Comparison of ENCODE assay signal across 9 cellular contexts in genomic region chrX:70422886-70423336, GRCh38. TPM values are rescaled to one million over a fixed set of nuclear protein-coding genes. Genes with fewer than 3 reads are reported as not detected.
DNase-seq lines count a peak whose midpoint lies in the region; ATAC-seq and TF ChIP-seq lines count a peak whose summit lies in the region.
"Had no signal": no experiment of that assay in that cellular context is flagged by ENCODE, and none has a peak within 500 bp of the region (broad histone marks: within the 10 kb centered on the region; RNA-seq: fewer than 3 reads in every experiment).

GDPD2 (plus strand) TSS chrX:70423314; CDS start chrX:70424985, 1,671 bp downstream.

- H3K27ac Mint-ChIP-seq in T-helper 1 cell treated with Interleukin-12 subunit alpha and Interleukin-12 subunit beta and Interleukin-4 antibody, amounts not matched to agents 30 μg/mL and 1 μg/mL, for 36 hours, result no peak within 1 kb of the TSS

- no peaks in the 10 kb centered on the region for H3K27me3 Mint-ChIP-seq in T-helper 1 cell treated with Interleukin-12 subunit alpha and Interleukin-12 subunit beta and Interleukin-4 antibody, amounts not matched to agents 30 μg/mL and 1 μg/mL, for 36 hours (ENCODE audit: low read depth)

- peak within 1 kb of the TSS; percentile 25 for H3K4me3 Mint-ChIP-seq in T-helper 1 cell treated with Interleukin-12 subunit alpha and Interleukin-12 subunit beta and Interleukin-4 antibody, amounts not matched to agents 30 μg/mL and 1 μg/mL, for 36 hours

- POLR2A ChIA-PET in GM10248 (lab: Yijun Ruan, JAX), result no interaction called here

- H3K27ac ChIP-seq in substantia nigra (ENCODE audit: low read depth, low read length, poor library complexity, severe bottlenecking), result no peak within 1 kb of the TSS
- H3K27ac ChIP-seq: C4-2B had no signal

- ATAC-seq in left cardiac atrium, result peak; percentile 56 to 59
- ATAC-seq in HG03097 (IDR thresholded peaks at IDR 0.05; ENCODE audit: low FRiP score, unreplicated experiment), result no peak

- DNase-seq in T-helper 1 cell (no peak), RKO (ENCODE audit: low spot score) (peak; percentile 30), left cardiac atrium (no peak), substantia nigra (lab: John Stamatoyannopoulos, UW) (peak in 25 of 49 donors; percentile 0 to 66 (median 39)), GM10248 (ENCODE audit: extremely low spot score) (no peak), pons (ENCODE audit: low spot score) (no peak)

- intact Hi-C loops in left cardiac atrium (cut with DNase I), result no loop called here

- H3K9me3 Mint-ChIP-seq in T-helper 1 cell treated with Interleukin-12 subunit alpha and Interleukin-12 subunit beta and Interleukin-4 antibody, amounts not matched to agents 30 μg/mL and 1 μg/mL, for 36 hours, result no peaks in the 10 kb centered on the region

- no peaks in the 10 kb centered on the region for H3K4me1 Mint-ChIP-seq in T-helper 1 cell treated with Interleukin-12 subunit alpha and Interleukin-12 subunit beta and Interleukin-4 antibody, amounts not matched to agents 30 μg/mL and 1 μg/mL, for 36 hours (ENCODE audit: low read depth)

- TF ChIP-seq CTCF in GM10248 (IDR thresholded peaks at IDR 0.05; ENCODE audit: control extremely low read depth, extremely low read depth, low read depth, missing control alignments), result no peak

- H3K36me3 Mint-ChIP-seq in T-helper 1 cell treated with Interleukin-12 subunit alpha and Interleukin-12 subunit beta and Interleukin-4 antibody, amounts not matched to agents 30 μg/mL and 1 μg/mL, for 36 hours (ENCODE audit: low read depth), result peaks cover 8% of the 10 kb centered on the region

- CTCF ChIA-PET in GM10248 (lab: Yijun Ruan, JAX), result interaction anchor here (3.1 kb wide), 1 partner anchor 10 kb away, joined by 16 read pairs; no protein-coding TSS in a partner anchor

RNA-seq across cellular contexts. Expression of gene GDPD2, which starts in this region (rescaled TPM):
- total RNA-seq in left cardiac atrium, result not detected

Comparison
In these comparisons a context has a peak if more than half of its experiments do, and no peak if none do; other contexts are left out.
1. Peak in ATAC-seq in left cardiac atrium; RNA of the gene not detected or under 1 TPM.
2. DNase-seq: peak in RKO (single experiment) and substantia nigra (25 of 49); none in T-helper 1 cell (0 of 5), left cardiac atrium (single experiment), GM10248 (single experiment) and pons (single experiment).